Comparison of ENCODE assay signal across 15 cellular contexts in genomic region chr2:120275617-120276400, GRCh38.
"Had no signal": no experiment of that assay in that cellular context is flagged by ENCODE, and none has a peak within 500 bp of the region (broad histone marks: within the 10 kb centered on the region; RNA-seq: fewer than 3 reads in every experiment).

No MANE protein-coding gene starts in this region.

- H3K9me3 Mint-ChIP-seq: dendritic cell treated with granulocyte-macrophage colony-stimulating factor and Interleukin-4, amounts not matched to agents 40 ng/mL and 50 ng/mL, for 4 days; stimulated activated naive CD8-positive, alpha-beta T cell treated with anti-CD3 and anti-CD28 coated beads, Interleukin-15, Interleukin-2, amounts not matched to agents 100 ng/mL and 50 ng/mL, for 24 hours had no signal

- DNase-seq: activated CD4-positive, alpha-beta memory T cell treated with anti-CD3 and anti-CD28 coated beads, Interleukin-2, amount 10 ng/mL, durations not matched to agents 7 days and 5 days; activated CD4-positive, alpha-beta T cell treated with anti-CD3 and anti-CD28 coated beads for 48 hours; activated CD4-positive, CD25-positive, alpha-beta regulatory T cell; activated CD8-positive, alpha-beta memory T cell treated with anti-CD3 and anti-CD28 coated beads, Interleukin-2, amount 10 ng/mL, durations not matched to agents 7 days and 5 days; activated naive CD8-positive, alpha-beta T cell treated with anti-CD3 and anti-CD28 coated beads for 36 hours; amniotic stem cell; effector memory CD4-positive, alpha-beta T cell; esophagus squamous epithelium; heart right ventricle; left lung; right cardiac atrium; T-helper 9 cell; upper lobe of left lung had no signal

- H3K4me1 Mint-ChIP-seq: activated naive CD8-positive, alpha-beta T cell treated with anti-CD3 and anti-CD28 coated beads for 36 hours had no signal

- H3K4me3 Mint-ChIP-seq: activated CD4-positive, alpha-beta memory T cell treated with anti-CD3 and anti-CD28 coated beads, Interleukin-2, amount 10 ng/mL, durations not matched to agents 7 days and 5 days; activated CD8-positive, alpha-beta memory T cell treated with anti-CD3 and anti-CD28 coated beads, Interleukin-2, amount 10 ng/mL, durations not matched to agents 7 days and 5 days; activated naive CD8-positive, alpha-beta T cell treated with anti-CD3 and anti-CD28 coated beads for 36 hours; dendritic cell treated with granulocyte-macrophage colony-stimulating factor and Interleukin-4, amounts not matched to agents 40 ng/mL and 50 ng/mL, for 4 days; stimulated activated naive CD8-positive, alpha-beta T cell treated with anti-CD3 and anti-CD28 coated beads, Interleukin-15, Interleukin-2, amounts not matched to agents 100 ng/mL and 50 ng/mL, for 24 hours had no signal

- H3K27ac Mint-ChIP-seq: activated CD4-positive, alpha-beta memory T cell treated with anti-CD3 and anti-CD28 coated beads, Interleukin-2, amount 10 ng/mL, durations not matched to agents 7 days and 5 days; activated CD8-positive, alpha-beta memory T cell treated with anti-CD3 and anti-CD28 coated beads, Interleukin-2, amount 10 ng/mL, durations not matched to agents 7 days and 5 days; activated naive CD8-positive, alpha-beta T cell treated with anti-CD3 and anti-CD28 coated beads for 36 hours; dendritic cell treated with granulocyte-macrophage colony-stimulating factor and Interleukin-4, amounts not matched to agents 40 ng/mL and 50 ng/mL, for 4 days; stimulated activated naive CD8-positive, alpha-beta T cell treated with anti-CD3 and anti-CD28 coated beads, Interleukin-15, Interleukin-2, amounts not matched to agents 100 ng/mL and 50 ng/mL, for 24 hours had no signal

- ATAC-seq: activated CD8-positive, alpha-beta memory T cell treated with anti-CD3 and anti-CD28 coated beads, Interleukin-2, amount 10 ng/mL, durations not matched to agents 7 days and 5 days; heart right ventricle; left lung; right cardiac atrium had no signal

- H3K27me3 Mint-ChIP-seq: activated CD4-positive, alpha-beta memory T cell treated with anti-CD3 and anti-CD28 coated beads, Interleukin-2, amount 10 ng/mL, durations not matched to agents 7 days and 5 days; activated CD8-positive, alpha-beta memory T cell treated with anti-CD3 and anti-CD28 coated beads, Interleukin-2, amount 10 ng/mL, durations not matched to agents 7 days and 5 days; activated naive CD8-positive, alpha-beta T cell treated with anti-CD3 and anti-CD28 coated beads for 36 hours; dendritic cell treated with granulocyte-macrophage colony-stimulating factor and Interleukin-4, amounts not matched to agents 40 ng/mL and 50 ng/mL, for 4 days; stimulated activated naive CD8-positive, alpha-beta T cell treated with anti-CD3 and anti-CD28 coated beads, Interleukin-15, Interleukin-2, amounts not matched to agents 100 ng/mL and 50 ng/mL, for 24 hours had no signal
